Comparison of ENCODE assay signal across 9 cellular contexts in genomic region chr1:93021539-93022134, GRCh38. TPM values are rescaled to one million over a fixed set of nuclear protein-coding genes. Genes with fewer than 3 reads are reported as not detected.
DNase-seq lines count a peak whose midpoint lies in the region; ATAC-seq, FAIRE-seq and TF ChIP-seq lines count a peak whose summit lies in the region.
"Had no signal": no experiment of that assay in that cellular context is flagged by ENCODE, and none has a peak within 500 bp of the region (broad histone marks: within the 10 kb centered on the region; RNA-seq: fewer than 3 reads in every experiment).

No MANE protein-coding gene starts in this region.

- H3K4me1 Mint-ChIP-seq in type B pancreatic cell (ENCODE audit: unreplicated experiment), result no peaks in the 10 kb centered on the region

- no peak overlapping the region for H3K27ac Mint-ChIP-seq in type B pancreatic cell

- no peaks in the 10 kb centered on the region for H3K27me3 ChIP-seq in kidney epithelial cell (ENCODE audit: control insufficient read depth, insufficient read depth, low read length)

- no peak overlapping the region for H3K4me2 ChIP-seq in A549

- CTCF ChIA-PET in A549 (lab: Yijun Ruan, JAX), result interaction anchor here (0.7 to 5.6 kb wide), 7 partner anchors 8 to 134 kb away, joined by 3 to 42 read pairs (median 4); no protein-coding TSS in a partner anchor

- FAIRE-seq in A549 (lab: Jason Lieb, UNC), result peak; percentile 73

- no peak overlapping the region for H3K27ac ChIP-seq in A549

- peak; percentile 54 to 77; a peak in 3 of 6 replicates for ATAC-seq in A549
- ATAC-seq in HG02885 (IDR thresholded peaks at IDR 0.05; ENCODE audit: poor library complexity, unreplicated experiment), result peak; percentile 72

- H3K4me1 ChIP-seq in A549, result no peaks in the 10 kb centered on the region
- H3K4me1 ChIP-seq: HAP-1 had no signal

- no peaks in the 10 kb centered on the region for H3K36me3 ChIP-seq in kidney epithelial cell (ENCODE audit: control insufficient read depth, insufficient read depth, low read length)
- H3K36me3 ChIP-seq: HAP-1 had no signal

- DNase-seq in A549 (ENCODE audit: low read depth in 1 of 2, low spot score in 1 of 2), result peak; percentile 26 to 48
- peak; percentile 7 for DNase-seq in GDM1 (lab: John Stamatoyannopoulos, UW)
- DNase-seq in NCI-H345 (lab: John Stamatoyannopoulos, UW), result peak; percentile 57
- peak; percentile 31 for DNase-seq in astrocyte of the cerebellum (ENCODE audit: low read depth)
- peak; percentile 32 for DNase-seq in kidney epithelial cell (ENCODE audit: low read depth)
- DNase-seq in type B pancreatic cell (ENCODE audit: extremely low spot score, unreplicated experiment), result no peak
- DNase-seq in UCSD-AML1 (lab: John Stamatoyannopoulos, UW; ENCODE audit: unreplicated experiment), result no peak

- WGBS in A549 (ENCODE audit: missing lambda C conversion rate), result under 1% methylated on average over 4 of the region's 4 CpGs

- TF ChIP-seq EP300 in A549 (IDR thresholded peaks at IDR 0.05), result no peak

- POLR2A ChIA-PET in A549 (lab: Yijun Ruan, JAX), result no interaction called here

- in situ Hi-C loops in astrocyte of the cerebellum (cut with HindIII; ENCODE audit: low sequenced_read_pairs), result loop anchor here (25.0 kb wide), 1 partner anchor 159 kb away; no protein-coding TSS in a partner anchor

- peak; percentile 64 to 69 for TF ChIP-seq RAD21 in A549 (conservative IDR thresholded peaks at IDR 0.05 in 1 of 2, IDR thresholded peaks at IDR 0.05 in 1 of 2)

- no peaks in the 10 kb centered on the region for H3K9me3 Mint-ChIP-seq in type B pancreatic cell

- no peak for TF ChIP-seq POLR2A in A549 (IDR thresholded peaks at IDR 0.05; ENCODE audit: low read length)

- H3K36me3 Mint-ChIP-seq in type B pancreatic cell, result no peaks in the 10 kb centered on the region

- no peak overlapping the region for H3K4me3 ChIP-seq in A549
- no peak overlapping the region for H3K4me3 ChIP-seq in astrocyte of the cerebellum (ENCODE audit: low read depth, low read length)
- no peak overlapping the region for H3K4me3 ChIP-seq in kidney epithelial cell (ENCODE audit: low read depth, low read length)
- H3K4me3 ChIP-seq: HAP-1 had no signal

- H3K9me3 ChIP-seq in A549, result no peaks in the 10 kb centered on the region
- H3K9me3 ChIP-seq: HAP-1 had no signal

- peaks cover 19% of the 10 kb centered on the region for H3K27me3 Mint-ChIP-seq in type B pancreatic cell

- H3K4me3 Mint-ChIP-seq in type B pancreatic cell, result no peak overlapping the region

- peak; percentile 58 for TF ChIP-seq CTCF in A549 (IDR thresholded peaks at IDR 0.05)
- peak; percentile 62 for TF ChIP-seq CTCF in astrocyte of the cerebellum (IDR thresholded peaks at IDR 0.05; ENCODE audit: low read depth, low read length, missing control alignments)
- peak; percentile 76 for TF ChIP-seq CTCF in kidney epithelial cell (IDR thresholded peaks at IDR 0.05; ENCODE audit: insufficient read depth, low read length, poor library complexity, severe bottlenecking)
- peak; percentile 88 for TF ChIP-seq CTCF in type B pancreatic cell (conservative IDR thresholded peaks at IDR 0.05)

TF ChIP-seq in A549, 52 proteins besides CTCF, POLR2A, EP300 and RAD21:
- TF ChIP-seq MAX (IDR thresholded peaks at IDR 0.05), result no peak
- TF ChIP-seq RARB (CRISPR knock-in tag; IDR thresholded peaks at IDR 0.05), result no peak
- peak; percentile 47; the same call in 2 of the 3 replicates for TF ChIP-seq SMC3 (IDR thresholded peaks at IDR 0.05)
- TF ChIP-seq EHMT2 (IDR thresholded peaks at IDR 0.05; ENCODE audit: low read depth), result no peak

RNA-seq across cellular contexts. Expression of gene MTF2, which starts 57.4 kb away (rescaled TPM):
- 29.5 and 31.2 TPM in 2 replicates for polyA plus RNA-seq in A549 (2011; rRNA removed)
- polyA plus RNA-seq in A549 (2012; cell fraction: cytosol; rRNA removed), result 10.0 and 10.8 TPM in 2 replicates
- polyA plus RNA-seq in A549 (2012; cell fraction: nucleus; rRNA removed), result 4.5 TPM in 2 replicates
- polyA plus RNA-seq in A549 (2017; fragmentation: RNase III; extraction: RNeasy Plus Mini Kit Qiagen cat#74134 plus additional on column Dnase treatment), result 12.8 to 14.3 TPM (median 13.1 TPM) in 3 replicates
- polyA minus RNA-seq in A549 (2011; rRNA and poly(A)+ RNA removed), result 25.1 and 25.3 TPM in 2 replicates
- 18.1 and 24.6 TPM in 2 replicates for total RNA-seq in kidney epithelial cell
- 39.4 and 67.8 TPM in 2 replicates for total RNA-seq in type B pancreatic cell (ENCODE audit: low replicate concordance)

Comparison
In these comparisons a context has a peak if more than half of its experiments do, and no peak if none do; other contexts are left out.
1. DNase-seq: peak in A549 (2 of 2), GDM1 (single experiment), NCI-H345 (single experiment), astrocyte of the cerebellum (single experiment) and kidney epithelial cell (single experiment); none in type B pancreatic cell (single experiment) and UCSD-AML1 (single experiment).
2. Peak in every context shown above with its lines, with median percentiles within 50 percentile points of each other: CTCF ChIP-seq.